ENCODE assay signal across 9 cellular contexts in genomic region chr10:34814228-34815173, GRCh38. TPM values are rescaled to one million over a fixed set of nuclear protein-coding genes. Genes with fewer than 3 reads are reported as not detected.
DNase-seq lines count a peak whose midpoint lies in the region; ATAC-seq and TF ChIP-seq lines count a peak whose summit lies in the region.
"Had no signal": no experiment of that assay in that cellular context is flagged by ENCODE, and none has a peak within 500 bp of the region (broad histone marks: within the 10 kb centered on the region; RNA-seq: fewer than 3 reads in every experiment).

No MANE protein-coding gene starts in this region.

- peak overlapping the region; percentile 95 for H3K4me3 ChIP-seq in left ventricle myocardium inferior

- H3K4me1 ChIP-seq in left ventricle myocardium inferior, result peaks cover 68% of the 10 kb centered on the region

- H3K4me3 Mint-ChIP-seq in activated naive CD4-positive, alpha-beta T cell treated with anti-CD3 and anti-CD28 coated beads for 36 hours, result peak overlapping the region; percentile 59

- no peaks in the 10 kb centered on the region for H3K36me3 ChIP-seq in left ventricle myocardium inferior
- H3K36me3 ChIP-seq: neutrophil had no signal

- intact Hi-C loops in activated naive CD4-positive, alpha-beta T cell treated with anti-CD3 and anti-CD28 coated beads for 36 hours (cut with micrococcal nuclease), result loop anchor here (10.0 kb wide), 2 partner anchors 270 to 380 kb away; no protein-coding TSS in a partner anchor
- intact Hi-C loops in left ventricle myocardium inferior (cut with micrococcal nuclease), result loop anchor here (10.0 kb wide), 1 partner anchor 90 kb away; no protein-coding TSS in a partner anchor

- no peaks in the 10 kb centered on the region for H3K27me3 ChIP-seq in left ventricle myocardium inferior (ENCODE audit: low read depth)

- peaks cover 54% of the 10 kb centered on the region for H3K27me3 Mint-ChIP-seq in activated naive CD4-positive, alpha-beta T cell treated with anti-CD3 and anti-CD28 coated beads for 36 hours (ENCODE audit: low read depth)

- no peaks in the 10 kb centered on the region for H3K9me3 ChIP-seq in left ventricle myocardium inferior (replicated peaks)
- H3K9me3 ChIP-seq: neutrophil had no signal

- DNase-seq in activated naive CD4-positive, alpha-beta T cell treated with anti-CD3 and anti-CD28 coated beads for 36 hours, result no peak
- no peak for DNase-seq in activated naive CD4-positive, alpha-beta T cell treated with Interleukin-2 at 50 U/mL for 16 hours
- DNase-seq in activated naive CD4-positive, alpha-beta T cell treated with anti-CD3 and anti-CD28 coated beads, Interleukin-2, amount 50 U/mL, for 72 hours (ENCODE audit: low spot score in 2 of 2), result peak in 1 of 2 donors; percentile 15
- DNase-seq in left ventricle myocardium inferior (peak; percentile 57), retina (peak; percentile 69), cerebellar cortex (ENCODE audit: low spot score) (no peak), NCI-H1694 (lab: John Stamatoyannopoulos, UW) (no peak)

- no peaks in the 10 kb centered on the region for H3K9me3 Mint-ChIP-seq in activated naive CD4-positive, alpha-beta T cell treated with anti-CD3 and anti-CD28 coated beads for 36 hours
- no peaks in the 10 kb centered on the region for H3K9me3 Mint-ChIP-seq in activated naive CD4-positive, alpha-beta T cell treated with anti-CD3 and anti-CD28 coated beads, Interleukin-2, amount 50 U/mL, for 72 hours

- peaks cover 10% of the 10 kb centered on the region for H3K4me1 Mint-ChIP-seq in activated naive CD4-positive, alpha-beta T cell treated with anti-CD3 and anti-CD28 coated beads for 36 hours (ENCODE audit: low read depth)

- H3K27ac ChIP-seq in left ventricle myocardium inferior (replicated peaks), result peak overlapping the region; percentile 89
- H3K27ac ChIP-seq: neutrophil had no signal

- peak; percentile 3 for TF ChIP-seq CTCF in left ventricle myocardium inferior (IDR thresholded peaks at IDR 0.05; ENCODE audit: borderline replicate concordance)

- ATAC-seq in HG03521 (IDR thresholded peaks at IDR 0.05; ENCODE audit: unreplicated experiment), result peak; percentile 29
- peak; percentile 47 to 48 for ATAC-seq in activated naive CD4-positive, alpha-beta T cell treated with anti-CD3 and anti-CD28 coated beads, Interleukin-2, amount 50 U/mL, for 72 hours

- no peaks in the 10 kb centered on the region for H3K36me3 Mint-ChIP-seq in activated naive CD4-positive, alpha-beta T cell treated with anti-CD3 and anti-CD28 coated beads for 36 hours (ENCODE audit: low read depth)
- peaks cover 0 to 4% of the 10 kb centered on the region in 2 donors for H3K36me3 Mint-ChIP-seq in activated naive CD4-positive, alpha-beta T cell treated with anti-CD3 and anti-CD28 coated beads, Interleukin-2, amount 50 U/mL, for 72 hours

- H3K27ac Mint-ChIP-seq in activated naive CD4-positive, alpha-beta T cell treated with anti-CD3 and anti-CD28 coated beads for 36 hours, result no peak overlapping the region
- H3K27ac Mint-ChIP-seq in activated naive CD4-positive, alpha-beta T cell treated with anti-CD3 and anti-CD28 coated beads, Interleukin-2, amount 50 U/mL, for 72 hours, result no peak overlapping the region

- CTCF ChIA-PET in activated naive CD4-positive, alpha-beta T cell treated with anti-CD3 and anti-CD28 coated beads for 36 hours (lab: Charles Lee), result interaction anchor here (0.6 kb wide), 1 partner anchor 124 kb away, joined by 4 read pairs; no protein-coding TSS in a partner anchor

RNA-seq across cellular contexts. Expression of gene PARD3, which starts 0.6 kb away (rescaled TPM):
- total RNA-seq in activated naive CD4-positive, alpha-beta T cell treated with anti-CD3 and anti-CD28 coated beads for 36 hours, result 1 to 10 TPM; 3.6 to 4.0 TPM
- total RNA-seq in activated naive CD4-positive, alpha-beta T cell treated with anti-CD3 and anti-CD28 coated beads, Interleukin-2, amount 50 U/mL, for 72 hours, result 1 to 10 TPM; 1.4 to 2.7 TPM
- 29.6 TPM for total RNA-seq in left ventricle myocardium inferior

Comparison
In these comparisons a context has a peak if more than half of its experiments do, and no peak if none do; other contexts are left out.
1. DNase-seq: peak in left ventricle myocardium inferior (single experiment) and retina (single experiment); none in activated naive CD4-positive, alpha-beta T cell treated with anti-CD3 and anti-CD28 coated beads for 36 hours (single experiment), activated naive CD4-positive, alpha-beta T cell treated with Interleukin-2 at 50 U/mL for 16 hours (single experiment), cerebellar cortex (single experiment) and NCI-H1694 (single experiment).